Comparison of ENCODE assay signal across 1 cellular context in genomic region chr2:26742053-26742770, GRCh38.
TF ChIP-seq lines count a peak whose summit lies in the region.

No MANE protein-coding gene starts in this region.

TF ChIP-seq in A549, 52 proteins besides CTCF, POLR2A, EP300 and RAD21 (continued from another document):
- no peak for TF ChIP-seq USF2 (IDR thresholded peaks at IDR 0.05)
